ENCODE assay signal across 27 cellular contexts in genomic region chr17:72527819-72528218, GRCh38.
"Had no signal": no experiment of that assay in that cellular context is flagged by ENCODE, and none has a peak within 500 bp of the region (broad histone marks: within the 10 kb centered on the region; RNA-seq: fewer than 3 reads in every experiment).

No MANE protein-coding gene starts in this region.

- H3K27me3 ChIP-seq: adrenal gland, ascending aorta, right lobe of liver, thyroid gland, upper lobe of right lung had no signal

- ATAC-seq: esophagus mucosa; heart right ventricle; right lobe of liver; stimulated activated memory B cell treated with anti-CD40 and anti-IgM and Interleukin-4, amounts not matched to agents 10 μg/mL and 1 μg/mL and 100 μg/mL, for 72 hours; stimulated activated naive CD8-positive, alpha-beta T cell treated with anti-CD3 and anti-CD28 coated beads, Interleukin-15, amount 100 ng/mL, for 72 hours; T-helper 17 cell; upper lobe of right lung; WTC11 had no signal

- H3K4me1 ChIP-seq: adrenal gland, ascending aorta, heart right ventricle, right lobe of liver, upper lobe of right lung had no signal

- H3K27ac ChIP-seq: adrenal gland, ascending aorta, heart right ventricle, neutrophil, right lobe of liver, thyroid gland, upper lobe of right lung had no signal

- H3K27ac Mint-ChIP-seq: activated naive CD4-positive, alpha-beta T cell treated with anti-CD3 and anti-CD28 coated beads for 36 hours; activated naive CD8-positive, alpha-beta T cell treated with anti-CD3 and anti-CD28 coated beads for 36 hours; activated T-helper 1 cell treated with anti-CD3 and anti-CD28 coated beads, Interleukin-12 subunit alpha, Interleukin-12 subunit beta, Interleukin-2, Interleukin-4 antibody, amounts not matched to agents 30 ng/mL and 10 ng/mL and 1 ng/mL, durations not matched to agents 14 hours and 24 hours and 36 hours; dendritic cell treated with granulocyte-macrophage colony-stimulating factor and Interleukin-4, amounts not matched to agents 40 ng/mL and 50 ng/mL, for 4 days; endodermal cell; memory B cell; progenitor cell of endocrine pancreas; stimulated activated memory B cell treated with anti-CD40 and anti-IgM and Interleukin-4, amounts not matched to agents 10 μg/mL and 1 μg/mL and 100 μg/mL, for 72 hours; T-helper 17 cell; WTC11 had no signal

- H3K4me3 Mint-ChIP-seq: activated naive CD4-positive, alpha-beta T cell treated with anti-CD3 and anti-CD28 coated beads for 36 hours; activated naive CD8-positive, alpha-beta T cell treated with anti-CD3 and anti-CD28 coated beads for 36 hours; activated T-helper 1 cell treated with anti-CD3 and anti-CD28 coated beads, Interleukin-12 subunit alpha, Interleukin-12 subunit beta, Interleukin-2, Interleukin-4 antibody, amounts not matched to agents 30 ng/mL and 10 ng/mL and 1 ng/mL, durations not matched to agents 14 hours and 24 hours and 36 hours; dendritic cell treated with granulocyte-macrophage colony-stimulating factor and Interleukin-4, amounts not matched to agents 40 ng/mL and 50 ng/mL, for 4 days; endodermal cell; memory B cell; nephron; stimulated activated memory B cell treated with anti-CD40 and anti-IgM and Interleukin-4, amounts not matched to agents 10 μg/mL and 1 μg/mL and 100 μg/mL, for 72 hours; stimulated activated naive CD8-positive, alpha-beta T cell treated with anti-CD3 and anti-CD28 coated beads, Interleukin-15, amount 100 ng/mL, for 72 hours; T-helper 17 cell; WTC11 had no signal

- H3K36me3 Mint-ChIP-seq: activated naive CD8-positive, alpha-beta T cell treated with anti-CD3 and anti-CD28 coated beads for 36 hours; memory B cell; stimulated activated memory B cell treated with anti-CD40 and anti-IgM and Interleukin-4, amounts not matched to agents 10 μg/mL and 1 μg/mL and 100 μg/mL, for 72 hours; WTC11 had no signal

- H3K4me1 Mint-ChIP-seq: activated naive CD8-positive, alpha-beta T cell treated with anti-CD3 and anti-CD28 coated beads for 36 hours; endodermal cell; memory B cell; stimulated activated memory B cell treated with anti-CD40 and anti-IgM and Interleukin-4, amounts not matched to agents 10 μg/mL and 1 μg/mL and 100 μg/mL, for 72 hours; stimulated activated naive CD8-positive, alpha-beta T cell treated with anti-CD3 and anti-CD28 coated beads, Interleukin-15, amount 100 ng/mL, for 72 hours; WTC11 had no signal

- H3K27me3 Mint-ChIP-seq: dendritic cell treated with granulocyte-macrophage colony-stimulating factor and Interleukin-4, amounts not matched to agents 40 ng/mL and 50 ng/mL, for 4 days; progenitor cell of endocrine pancreas; stimulated activated memory B cell treated with anti-CD40 and anti-IgM and Interleukin-4, amounts not matched to agents 10 μg/mL and 1 μg/mL and 100 μg/mL, for 72 hours had no signal

- H3K9me3 ChIP-seq: adrenal gland, ascending aorta, heart right ventricle, neutrophil, right lobe of liver, thyroid gland, upper lobe of right lung had no signal

- H3K9me3 Mint-ChIP-seq: activated naive CD4-positive, alpha-beta T cell treated with anti-CD3 and anti-CD28 coated beads for 36 hours; activated naive CD8-positive, alpha-beta T cell treated with anti-CD3 and anti-CD28 coated beads for 36 hours; activated T-helper 1 cell treated with anti-CD3 and anti-CD28 coated beads, Interleukin-12 subunit alpha, Interleukin-12 subunit beta, Interleukin-2, Interleukin-4 antibody, amounts not matched to agents 30 ng/mL and 10 ng/mL and 1 ng/mL, durations not matched to agents 14 hours and 24 hours and 36 hours; dendritic cell treated with granulocyte-macrophage colony-stimulating factor and Interleukin-4, amounts not matched to agents 40 ng/mL and 50 ng/mL, for 4 days; endodermal cell; nephron; stimulated activated naive CD8-positive, alpha-beta T cell treated with anti-CD3 and anti-CD28 coated beads, Interleukin-15, amount 100 ng/mL, for 72 hours; WTC11 had no signal

- DNase-seq: activated CD4-positive, alpha-beta T cell treated with anti-CD3 and anti-CD28 coated beads for 1 hour; activated effector memory CD4-positive, alpha-beta T cell treated with anti-CD3 and anti-CD28 coated beads, Interleukin-2, amount 50 U/mL, for 16 hours; activated naive CD4-positive, alpha-beta T cell treated with anti-CD3 and anti-CD28 coated beads for 36 hours; activated naive CD8-positive, alpha-beta T cell treated with anti-CD3 and anti-CD28 coated beads for 36 hours; adrenal gland; central memory CD4-positive, alpha-beta T cell; endodermal cell; foreskin fibroblast; heart right ventricle; right lobe of liver; stimulated activated CD4-positive, alpha-beta T cell treated with anti-CD3 and anti-CD28 coated beads, Interleukin-12 subunit alpha, Interleukin-12 subunit beta, amount 100 ng/mL, for 4 hours; stimulated activated CD4-positive, alpha-beta T cell treated with anti-CD3 and anti-CD28 coated beads, Interleukin-4, amount 100 ng/mL, for 24 hours; stimulated activated naive CD8-positive, alpha-beta T cell treated with anti-CD3 and anti-CD28 coated beads, Interleukin-15, amount 100 ng/mL, for 72 hours; substantia nigra; T-helper 17 cell; thyroid gland; upper lobe of right lung had no signal

- H3K36me3 ChIP-seq: adrenal gland, ascending aorta, heart right ventricle, neutrophil, right lobe of liver, thyroid gland, upper lobe of right lung had no signal

- H3K4me3 ChIP-seq: adrenal gland, ascending aorta, heart right ventricle, right lobe of liver, thyroid gland, upper lobe of right lung had no signal
